ENCODE assay signal across 8 cellular contexts in genomic region chr1:150568567-150568966, GRCh38. TPM values are rescaled to one million over a fixed set of nuclear protein-coding genes. Genes with fewer than 3 reads are reported as not detected.
DNase-seq lines count a peak whose midpoint lies in the region; ATAC-seq and TF ChIP-seq lines count a peak whose summit lies in the region.

No MANE protein-coding gene starts in this region.

- peaks cover 60% of the 10 kb centered on the region for H3K79me2 ChIP-seq in DOHH2 (ENCODE audit: control insufficient read depth, low read length)
- peaks cover 5% of the 10 kb centered on the region for H3K79me2 ChIP-seq in parathyroid adenoma

- H3K4me3 ChIP-seq in DOHH2 (ENCODE audit: low read length) (peak overlapping the region; percentile 59), RWPE2 (ENCODE audit: severe bottlenecking) (no peak overlapping the region), esophagus (ENCODE audit: low read depth in 1 of 2, low read length in 2 of 2) (peak overlapping the region in 1 of 2 donors; percentile 36), parathyroid adenoma (ENCODE audit: low read depth, low read length) (peak overlapping the region; percentile 51), MG63 (no peak overlapping the region)

- no peak overlapping the region for H2AFZ ChIP-seq in parathyroid adenoma

- DNase-seq in RWPE2 (ENCODE audit: low spot score) (no peak), MG63 (no peak), NCI-H2081 treated with DMSO at 0.1 percent for 48 hours (lab: John Stamatoyannopoulos, UW) (no peak)

- H3K4me1 ChIP-seq in DOHH2 (ENCODE audit: control insufficient read depth, low read length) (peaks cover 91% of the 10 kb centered on the region), RWPE2 (ENCODE audit: insufficient read depth, poor library complexity, severe bottlenecking) (peaks cover 60% of the 10 kb centered on the region), esophagus (ENCODE audit: control insufficient read depth in 2 of 2, insufficient read depth in 2 of 2, low read length in 1 of 2) (peaks cover 0 to 23% of the 10 kb centered on the region in 2 donors), parathyroid adenoma (peaks cover 23% of the 10 kb centered on the region)

- H3K27ac ChIP-seq in DOHH2 (ENCODE audit: low read depth, low read length) (peak overlapping the region; percentile 74), RWPE2 (ENCODE audit: poor library complexity, severe bottlenecking) (peak overlapping the region; percentile 100), esophagus (ENCODE audit: low read depth in 2 of 2, low read length in 1 of 2) (peak overlapping the region; percentile 93 to 98), parathyroid adenoma (peak overlapping the region; percentile 88)

- H3K4me2 ChIP-seq in DOHH2 (ENCODE audit: low read length) (peak overlapping the region; percentile 83), parathyroid adenoma (ENCODE audit: low read length) (peak overlapping the region; percentile 61)

- H4K20me1 ChIP-seq in DOHH2 (ENCODE audit: control insufficient read depth, insufficient read depth, low read depth, low read length), result no peaks in the 10 kb centered on the region; the same call in 1 of the 2 replicates

- H3K27me3 ChIP-seq in DOHH2 (ENCODE audit: control insufficient read depth, low read length), result no peaks in the 10 kb centered on the region
- H3K27me3 ChIP-seq in RWPE2 (ENCODE audit: insufficient read depth, poor library complexity, severe bottlenecking), result no peaks in the 10 kb centered on the region
- H3K27me3 ChIP-seq in esophagus (ENCODE audit: control insufficient read depth in 1 of 2, insufficient read depth in 2 of 2, low read length in 2 of 2), result no peaks in the 10 kb centered on the region
- H3K27me3 ChIP-seq in parathyroid adenoma (ENCODE audit: control insufficient read depth, insufficient read depth, low read length), result no peaks in the 10 kb centered on the region
- H3K27me3 ChIP-seq in MG63, result no peaks in the 10 kb centered on the region

- TF ChIP-seq CTCF in DOHH2 (IDR thresholded peaks at IDR 0.05; ENCODE audit: low read depth, low read length, poor library complexity, severe bottlenecking), result no peak
- TF ChIP-seq CTCF in RWPE2 (IDR thresholded peaks at IDR 0.05; ENCODE audit: poor library complexity, severe bottlenecking), result no peak
- no peak for TF ChIP-seq CTCF in parathyroid adenoma (IDR thresholded peaks at IDR 0.05)

- ATAC-seq in RWPE2 (ENCODE audit: low read depth) (peak; percentile 6), GM18502 (IDR thresholded peaks at IDR 0.05; ENCODE audit: poor library complexity, unreplicated experiment) (no peak), HG02885 (IDR thresholded peaks at IDR 0.05; ENCODE audit: poor library complexity, unreplicated experiment) (no peak)

- peaks cover 58% of the 10 kb centered on the region for H3F3A ChIP-seq in DOHH2 (ENCODE audit: control insufficient read depth, insufficient read depth)

- no peak overlapping the region for H3K9ac ChIP-seq in parathyroid adenoma

- no peaks in the 10 kb centered on the region for H3K9me3 ChIP-seq in DOHH2 (ENCODE audit: control insufficient read depth, insufficient read depth, low read length)
- H3K9me3 ChIP-seq in RWPE2 (ENCODE audit: severe bottlenecking), result no peaks in the 10 kb centered on the region
- H3K9me3 ChIP-seq in esophagus (ENCODE audit: control insufficient read depth in 2 of 2, insufficient read depth in 1 of 2, low read depth in 1 of 2, low read length in 1 of 2), result no peaks in the 10 kb centered on the region
- H3K9me3 ChIP-seq in parathyroid adenoma (ENCODE audit: control insufficient read depth, low read length), result no peaks in the 10 kb centered on the region
- H3K9me3 ChIP-seq in MG63, result no peaks in the 10 kb centered on the region

- H3K9me2 ChIP-seq in DOHH2 (replicated peaks; ENCODE audit: control insufficient read depth, low read length), result no peaks in the 10 kb centered on the region

- H3K36me3 ChIP-seq in DOHH2 (ENCODE audit: control insufficient read depth, low read length) (peaks cover 38% of the 10 kb centered on the region), RWPE2 (ENCODE audit: low read depth) (peaks cover 13% of the 10 kb centered on the region), esophagus (ENCODE audit: control insufficient read depth in 2 of 2, insufficient read depth in 2 of 2, low read length in 1 of 2) (peaks cover 0 to 5% of the 10 kb centered on the region in 2 donors), parathyroid adenoma (ENCODE audit: control insufficient read depth, insufficient read depth, low read length) (no peaks in the 10 kb centered on the region), MG63 (peaks cover 33% of the 10 kb centered on the region)

RNA-seq across cellular contexts. Expression of gene MCL1, which starts 10.8 kb away (rescaled TPM):
- 100 to 1,000 TPM in 1 of 2 donors, 10 to 100 TPM in 1; 99.3 to 101 TPM for polyA plus RNA-seq in esophagus
- total RNA-seq in MG63 (2014; rRNA removed; shearing (Covaris generic); ENCODE audit: low replicate concordance), result 148 and 184 TPM in 2 replicates

RNA-seq across cellular contexts. Expression of gene ADAMTSL4, which starts 19.4 kb away (rescaled TPM):
- polyA plus RNA-seq in esophagus, result 100 to 1,000 TPM in 1 of 2 donors, 10 to 100 TPM in 1; 43.2 to 108 TPM
- total RNA-seq in MG63 (2014; rRNA removed; shearing (Covaris generic); ENCODE audit: low replicate concordance), result 3.3 and 3.5 TPM in 2 replicates

RNA-seq across cellular contexts. Expression of gene FALEC, which starts 53.0 kb away (rescaled TPM):
- polyA plus RNA-seq in esophagus, result 1 to 10 TPM; 2.1 to 4.6 TPM
- not detected in 2 replicates for total RNA-seq in MG63 (2014; rRNA removed; shearing (Covaris generic); ENCODE audit: low replicate concordance)

Comparison
In these comparisons a context has a peak if more than half of its experiments do, and no peak if none do; other contexts are left out.
1. H3K4me3 ChIP-seq: peak in DOHH2 (single experiment) and parathyroid adenoma (single experiment); none in RWPE2 (single experiment) and MG63 (single experiment).
2. Peak in every context shown above with its lines, with median percentiles within 50 percentile points of each other: H3K27ac ChIP-seq.